ENCODE assay signal across 9 cellular contexts in the genomic region with DNA sequence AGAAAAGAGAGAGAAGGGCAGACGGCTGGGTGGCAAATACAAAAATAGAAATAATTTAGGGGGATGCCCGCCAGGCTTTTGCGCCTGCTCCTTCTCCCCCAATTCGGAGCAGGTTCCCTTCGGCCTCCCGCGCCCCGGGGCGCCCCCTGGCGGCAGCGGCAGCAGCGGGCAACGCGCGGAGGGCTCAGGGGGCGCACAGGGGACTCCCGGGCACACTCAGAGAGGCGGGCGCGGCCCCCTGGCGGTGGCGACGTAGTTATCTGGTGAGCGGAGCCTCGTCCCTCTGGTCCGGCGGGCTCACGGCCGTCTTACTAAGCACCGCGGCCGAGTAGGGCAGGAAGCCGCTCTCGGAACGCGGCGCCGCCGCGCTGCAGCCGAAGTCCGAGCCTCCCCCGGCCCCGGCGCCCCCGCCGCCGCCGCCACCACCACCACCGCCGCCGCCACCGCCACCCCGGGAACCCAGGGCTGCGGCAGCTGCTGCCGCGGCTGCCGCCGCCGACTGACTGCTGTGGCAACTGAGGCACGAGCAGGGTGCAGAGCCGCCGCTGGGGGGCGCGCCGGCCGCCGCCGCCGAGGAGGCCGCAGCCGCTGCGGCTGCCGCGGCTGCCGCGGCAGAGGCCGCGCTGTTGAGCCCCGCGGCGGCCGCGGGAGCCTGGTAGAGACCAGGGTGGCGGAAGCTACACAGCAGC. TPM values are rescaled to one million over a fixed set of nuclear protein-coding genes. Genes with fewer than 3 reads are reported as not detected.
DNase-seq lines count a peak whose midpoint lies in the region; ATAC-seq, FAIRE-seq and TF ChIP-seq lines count a peak whose summit lies in the region.
"Had no signal": no experiment of that assay in that cellular context is flagged by ENCODE, and none has a peak within 500 bp of the region (broad histone marks: within the 10 kb centered on the region; RNA-seq: fewer than 3 reads in every experiment).

No MANE protein-coding gene starts in this region.

- H3K4me3 Mint-ChIP-seq in MCF 10A (ENCODE audit: unreplicated experiment): no peak overlapping the region

- no peaks in the 10 kb centered on the region for H3K4me1 ChIP-seq in HepG2 (ENCODE audit: insufficient read depth, low read length)
- peaks cover 0 to 4% of the 10 kb centered on the region in 2 donors for H3K4me1 ChIP-seq in small intestine (ENCODE audit: control insufficient read depth in 2 of 2, insufficient read depth in 1 of 2, low read depth in 1 of 2, low read length in 1 of 2)

- peak; percentile 54 for TF ChIP-seq CTCF in GM13976 (IDR thresholded peaks at IDR 0.05; ENCODE audit: borderline replicate concordance, control extremely low read depth, extremely low read depth, insufficient read depth, missing control alignments)
- peak; percentile 30 for TF ChIP-seq CTCF in MCF 10A (IDR thresholded peaks at IDR 0.05; ENCODE audit: unreplicated experiment)
- TF ChIP-seq CTCF in HepG2 (CRISPR knock-in tag; IDR thresholded peaks at IDR 0.05): peak; percentile 50

- H3K4me3 ChIP-seq in HepG2 (replicated peaks in 1 of 3; ENCODE audit: insufficient read depth in 1 of 3, low read depth in 2 of 3, low read length in 3 of 3): no peak overlapping the region
- H3K4me3 ChIP-seq in small intestine (ENCODE audit: low read depth in 1 of 2, low read length in 2 of 2): peak overlapping the region in 1 of 2 donors; percentile 40
- H3K4me3 ChIP-seq: lung had no signal

- BruUV-seq in MCF 10A (replicated peaks; lab: Mats Ljungman, UMichigan) (no TSS peak), HepG2 (replicated peaks; lab: Mats Ljungman, UMichigan) (no TSS peak)

- H3K9ac ChIP-seq in HepG2 (ENCODE audit: insufficient read depth, low read depth, low read length): no peak overlapping the region

- no peak overlapping the region for H2AFZ ChIP-seq in HepG2 (ENCODE audit: low read length)

- intact Hi-C loops in MCF 10A (cut with micrococcal nuclease) (loop anchor here (10.0 kb wide), 1 partner anchor 115 kb away; no protein-coding TSS in a partner anchor), HepG2 (cut with micrococcal nuclease; ENCODE audit: unreplicated experiment) (no loop called here)

- TF ChIP-seq POLR2A in HepG2 (IDR thresholded peaks at IDR 0.05; ENCODE audit: insufficient read depth in 1 of 2, low read depth in 2 of 2, low read length in 2 of 2): no peak

- H3K9me3 Mint-ChIP-seq in MCF 10A (ENCODE audit: unreplicated experiment): peaks cover 13% of the 10 kb centered on the region

- ATAC-seq in HepG2: peak; percentile 72

- no peaks in the 10 kb centered on the region for H3K4me1 Mint-ChIP-seq in MCF 10A (ENCODE audit: insufficient read depth, unreplicated experiment)

- CTCF ChIA-PET in MCF 10A (lab: Yijun Ruan, JAX) (interaction anchor here (0.7 to 2.3 kb wide), 8 partner anchors 12 to 1309 kb away, joined by 3 to 11 read pairs (median 3); no protein-coding TSS in a partner anchor), HepG2 (lab: Yijun Ruan, JAX; ENCODE audit: low intra/inter-chr PET ratio, low total read pairs) (interaction anchor here (0.9 kb wide), 1 partner anchor 390 kb away, joined by 5 read pairs; no protein-coding TSS in a partner anchor)

- 77% methylated on average over 69 of the region's 85 CpGs for WGBS in HepG2 (ENCODE audit: low lambda C conversion rate)
- 2 to 3% (median 2%) methylated on average over 43 to 85 of the region's 85 CpGs for WGBS in small intestine, 3 donors

- H3K27ac Mint-ChIP-seq in MCF 10A (ENCODE audit: low read depth, unreplicated experiment): no peak overlapping the region

- DNase-seq in ACHN: peak; percentile 59
- peak; percentile 66 for DNase-seq in GM13976 (ENCODE audit: low spot score)
- peak; percentile 60 for DNase-seq in NCI-H524 treated with DMSO at 0.1 percent for 48 hours (lab: John Stamatoyannopoulos, UW)
- DNase-seq in MCF 10A (ENCODE audit: unreplicated experiment): no peak
- no peak for DNase-seq in HepG2 (ENCODE audit: low spot score)
- DNase-seq in NCI-H2196 (lab: John Stamatoyannopoulos, UW; ENCODE audit: unreplicated experiment): no peak
- DNase-seq in small intestine: no peak
- no peak for DNase-seq in stimulated activated CD4-positive, alpha-beta T cell treated with anti-CD3 and anti-CD28 coated beads, Interleukin-4, amount 100 ng/mL, for 24 hours

- TF ChIP-seq EP300 in HepG2 (IDR thresholded peaks at IDR 0.05; ENCODE audit: low read depth in 2 of 2, low read length in 2 of 2) (no peak), HepG2 (CRISPR knock-in tag; IDR thresholded peaks at IDR 0.05; ENCODE audit: borderline replicate concordance) (no peak)

- H3K27me3 ChIP-seq in HepG2 (ENCODE audit: control insufficient read depth in 1 of 2, insufficient read depth in 2 of 2, low read length in 2 of 2) (peaks cover 0 to 74% of the 10 kb centered on the region in 2 experiments; a peak in 4 of 5 replicates), small intestine (ENCODE audit: control insufficient read depth in 2 of 2, insufficient read depth in 2 of 2, low read length in 2 of 2) (peaks cover 21 to 69% of the 10 kb centered on the region in 2 donors)

- no peaks in the 10 kb centered on the region for H3K9me3 ChIP-seq in HepG2 (ENCODE audit: low read length)
- no peaks in the 10 kb centered on the region for H3K9me3 ChIP-seq in small intestine (ENCODE audit: control insufficient read depth, low read depth)

- in situ Hi-C loops in ACHN (cut with HindIII; ENCODE audit: low pct_ligation_motif_present, low pct_unique_long_range_greater_than_20kb, low sequenced_read_pairs) (no loop called here), GM13976 (cut with MboI; ENCODE audit: low sequenced_read_pairs, unreplicated experiment) (loop anchor here (10.0 to 25.0 kb wide), 2 partner anchors 385 to 718 kb away; no protein-coding TSS in a partner anchor), HepG2 (cut with HindIII; ENCODE audit: extremely low pct_ligation_motif_present, low pct_unique_long_range_greater_than_20kb) (no loop called here)

- H3K27ac ChIP-seq in HepG2 (ENCODE audit: extremely low read length, insufficient read depth, low read length) (no peak overlapping the region), small intestine (ENCODE audit: low read depth in 1 of 2, low read length in 1 of 2) (no peak overlapping the region)

- no peaks in the 10 kb centered on the region for H3K79me2 ChIP-seq in HepG2 (ENCODE audit: insufficient read depth, low read length)

- TF ChIP-seq RAD21 in HepG2 (CRISPR knock-in tag; IDR thresholded peaks at IDR 0.05): peak; percentile 80

- no peak overlapping the region for H3K4me2 ChIP-seq in HepG2 (ENCODE audit: low read depth, low read length)

- peaks cover 64% of the 10 kb centered on the region for H3K27me3 Mint-ChIP-seq in MCF 10A (ENCODE audit: insufficient read depth, unreplicated experiment)

- H3K36me3 ChIP-seq in HepG2 (replicated peaks in 1 of 2; ENCODE audit: control insufficient read depth in 1 of 2, insufficient read depth in 2 of 2, low read length in 2 of 2): no peaks in the 10 kb centered on the region
- no peaks in the 10 kb centered on the region for H3K36me3 ChIP-seq in small intestine (ENCODE audit: control insufficient read depth in 2 of 2, insufficient read depth in 2 of 2, low read length in 2 of 2)

- POLR2A ChIA-PET in MCF 10A (lab: Yijun Ruan, JAX) (no interaction called here), HepG2 (lab: Yijun Ruan, JAX) (no interaction called here)

- FAIRE-seq in HepG2 (lab: Jason Lieb, UNC) (no peak), small intestine (lab: Jason Lieb, UNC) (no peak)

- no peaks in the 10 kb centered on the region for H4K20me1 ChIP-seq in HepG2 (ENCODE audit: insufficient read depth, low read length)

- H3K36me3 Mint-ChIP-seq in MCF 10A (ENCODE audit: insufficient read depth, unreplicated experiment): no peaks in the 10 kb centered on the region

RNA-seq across cellular contexts. Expression of gene EVX2, which starts 3.8 kb away (rescaled TPM):
- total RNA-seq in MCF 10A (2022) (not detected in 2 replicates), HepG2 (2016; rRNA removed; fragmentation: Illumina TruSeq; extraction: Trizol) (not detected in 2 replicates)
- total RNA-seq in HepG2 (2016; cell fraction: cytosol; rRNA removed; fragmentation: Illumina TruSeq; extraction: Trizol; ENCODE audit: low read depth): not detected in 2 replicates
- total RNA-seq in HepG2 (2016; cell fraction: insoluble cytoplasmic fraction; rRNA removed; fragmentation: Illumina TruSeq; extraction: Trizol): not detected in 2 replicates
- not detected in 2 replicates for total RNA-seq in HepG2 (2016; cell fraction: membrane; rRNA removed; fragmentation: Illumina TruSeq; extraction: Trizol)
- not detected in 2 replicates for total RNA-seq in HepG2 (2016; cell fraction: nucleus; rRNA removed; fragmentation: Illumina TruSeq; extraction: Trizol)
- polyA plus RNA-seq in HepG2 (2011; rRNA removed) (not detected in 2 replicates), small intestine (not detected)
- polyA plus RNA-seq in HepG2 (2011; cell fraction: cytosol; rRNA removed): not detected in 2 replicates
- polyA plus RNA-seq in HepG2 (2011; cell fraction: nucleus; rRNA removed): not detected in 2 replicates
- polyA plus RNA-seq in HepG2 (2012): not detected in 2 replicates
- polyA plus RNA-seq in HepG2 (2016; cell fraction: cytosol; fragmentation: Illumina TruSeq; extraction: Trizol; ENCODE audit: low read depth): not detected in 2 replicates
- not detected in 2 replicates for polyA plus RNA-seq in HepG2 (2016; cell fraction: insoluble cytoplasmic fraction; fragmentation: Illumina TruSeq; extraction: Trizol; ENCODE audit: low read depth)
- not detected in 2 replicates for polyA plus RNA-seq in HepG2 (2016; cell fraction: membrane; fragmentation: Illumina TruSeq; extraction: Trizol; ENCODE audit: low read depth)
- polyA plus RNA-seq in HepG2 (2016; cell fraction: nucleus; fragmentation: Illumina TruSeq; extraction: Trizol; ENCODE audit: insufficient read depth, low read depth): not detected in 2 replicates
- polyA minus RNA-seq in HepG2 (2011; rRNA and poly(A)+ RNA removed; ENCODE audit: low replicate concordance): not detected in 2 replicates
- not detected in 2 replicates for polyA minus RNA-seq in HepG2 (2011; cell fraction: cytosol; rRNA and poly(A)+ RNA removed)
- polyA minus RNA-seq in HepG2 (2011; cell fraction: nucleus; rRNA and poly(A)+ RNA removed): not detected in 2 replicates
- total RNA-seq: lung had no signal
- polyA plus RNA-seq: lung had no signal

RNA-seq across cellular contexts. Expression of gene HOXD13, which starts 12.5 kb away (rescaled TPM):
- not detected in 2 replicates for total RNA-seq in MCF 10A (2022)
- not detected in 2 replicates for total RNA-seq in HepG2 (2016; rRNA removed; fragmentation: Illumina TruSeq; extraction: Trizol)
- not detected in 2 replicates for total RNA-seq in HepG2 (2016; cell fraction: cytosol; rRNA removed; fragmentation: Illumina TruSeq; extraction: Trizol; ENCODE audit: low read depth)
- not detected in 2 replicates for total RNA-seq in HepG2 (2016; cell fraction: insoluble cytoplasmic fraction; rRNA removed; fragmentation: Illumina TruSeq; extraction: Trizol)
- not detected in 2 replicates for total RNA-seq in HepG2 (2016; cell fraction: membrane; rRNA removed; fragmentation: Illumina TruSeq; extraction: Trizol)
- total RNA-seq in HepG2 (2016; cell fraction: nucleus; rRNA removed; fragmentation: Illumina TruSeq; extraction: Trizol): not detected in 2 replicates
- not detected in 2 replicates for polyA plus RNA-seq in HepG2 (2011; rRNA removed)
- polyA plus RNA-seq in HepG2 (2011; cell fraction: cytosol; rRNA removed): not detected in 2 replicates
- polyA plus RNA-seq in HepG2 (2011; cell fraction: nucleus; rRNA removed): not detected in 2 replicates
- polyA plus RNA-seq in HepG2 (2012): not detected in 2 replicates
- polyA plus RNA-seq in HepG2 (2016; cell fraction: cytosol; fragmentation: Illumina TruSeq; extraction: Trizol; ENCODE audit: low read depth): not detected in 2 replicates
- polyA plus RNA-seq in HepG2 (2016; cell fraction: insoluble cytoplasmic fraction; fragmentation: Illumina TruSeq; extraction: Trizol; ENCODE audit: low read depth): not detected in 2 replicates
- not detected in 2 replicates for polyA plus RNA-seq in HepG2 (2016; cell fraction: membrane; fragmentation: Illumina TruSeq; extraction: Trizol; ENCODE audit: low read depth)
- polyA plus RNA-seq in HepG2 (2016; cell fraction: nucleus; fragmentation: Illumina TruSeq; extraction: Trizol; ENCODE audit: insufficient read depth, low read depth): not detected in 2 replicates
- not detected in 2 replicates for polyA minus RNA-seq in HepG2 (2011; rRNA and poly(A)+ RNA removed; ENCODE audit: low replicate concordance)
- not detected in 2 replicates for polyA minus RNA-seq in HepG2 (2011; cell fraction: cytosol; rRNA and poly(A)+ RNA removed)
- polyA minus RNA-seq in HepG2 (2011; cell fraction: nucleus; rRNA and poly(A)+ RNA removed): not detected in 2 replicates
- polyA plus RNA-seq in small intestine: not detected
- total RNA-seq: lung had no signal
- polyA plus RNA-seq: lung had no signal

RNA-seq across cellular contexts. Expression of gene HOXD12, which starts 19.6 kb away (rescaled TPM):
- total RNA-seq in MCF 10A (2022) (not detected in 2 replicates), HepG2 (2016; rRNA removed; fragmentation: Illumina TruSeq; extraction: Trizol) (not detected in 2 replicates)
- not detected in 2 replicates for total RNA-seq in HepG2 (2016; cell fraction: cytosol; rRNA removed; fragmentation: Illumina TruSeq; extraction: Trizol; ENCODE audit: low read depth)
- not detected in 2 replicates for total RNA-seq in HepG2 (2016; cell fraction: insoluble cytoplasmic fraction; rRNA removed; fragmentation: Illumina TruSeq; extraction: Trizol)
- not detected in 2 replicates for total RNA-seq in HepG2 (2016; cell fraction: membrane; rRNA removed; fragmentation: Illumina TruSeq; extraction: Trizol)
- total RNA-seq in HepG2 (2016; cell fraction: nucleus; rRNA removed; fragmentation: Illumina TruSeq; extraction: Trizol): not detected in 2 replicates
- polyA plus RNA-seq in HepG2 (2011; rRNA removed) (not detected in 2 replicates), small intestine (not detected)
- not detected in 2 replicates for polyA plus RNA-seq in HepG2 (2011; cell fraction: cytosol; rRNA removed)
- not detected in 2 replicates for polyA plus RNA-seq in HepG2 (2011; cell fraction: nucleus; rRNA removed)
- polyA plus RNA-seq in HepG2 (2012): not detected in 2 replicates
- not detected in 2 replicates for polyA plus RNA-seq in HepG2 (2016; cell fraction: cytosol; fragmentation: Illumina TruSeq; extraction: Trizol; ENCODE audit: low read depth)
- polyA plus RNA-seq in HepG2 (2016; cell fraction: insoluble cytoplasmic fraction; fragmentation: Illumina TruSeq; extraction: Trizol; ENCODE audit: low read depth): not detected in 2 replicates
- polyA plus RNA-seq in HepG2 (2016; cell fraction: membrane; fragmentation: Illumina TruSeq; extraction: Trizol; ENCODE audit: low read depth): not detected in 2 replicates
- not detected in 2 replicates for polyA plus RNA-seq in HepG2 (2016; cell fraction: nucleus; fragmentation: Illumina TruSeq; extraction: Trizol; ENCODE audit: insufficient read depth, low read depth)
- polyA minus RNA-seq in HepG2 (2011; rRNA and poly(A)+ RNA removed; ENCODE audit: low replicate concordance): not detected in 2 replicates
- polyA minus RNA-seq in HepG2 (2011; cell fraction: cytosol; rRNA and poly(A)+ RNA removed): not detected in 2 replicates
- polyA minus RNA-seq in HepG2 (2011; cell fraction: nucleus; rRNA and poly(A)+ RNA removed): not detected in 2 replicates
- total RNA-seq: lung had no signal
- polyA plus RNA-seq: lung had no signal

RNA-seq across cellular contexts. Expression of gene HOXD11, which starts 27.1 kb away (rescaled TPM):
- not detected in 2 replicates for total RNA-seq in MCF 10A (2022)
- not detected in 2 replicates for total RNA-seq in HepG2 (2016; rRNA removed; fragmentation: Illumina TruSeq; extraction: Trizol)
- not detected in 2 replicates for total RNA-seq in HepG2 (2016; cell fraction: cytosol; rRNA removed; fragmentation: Illumina TruSeq; extraction: Trizol; ENCODE audit: low read depth)
- not detected in 2 replicates for total RNA-seq in HepG2 (2016; cell fraction: insoluble cytoplasmic fraction; rRNA removed; fragmentation: Illumina TruSeq; extraction: Trizol)
- total RNA-seq in HepG2 (2016; cell fraction: membrane; rRNA removed; fragmentation: Illumina TruSeq; extraction: Trizol): not detected in 2 replicates
- not detected in 2 replicates for total RNA-seq in HepG2 (2016; cell fraction: nucleus; rRNA removed; fragmentation: Illumina TruSeq; extraction: Trizol)
- polyA plus RNA-seq in HepG2 (2011; rRNA removed): not detected in 2 replicates
- polyA plus RNA-seq in HepG2 (2011; cell fraction: cytosol; rRNA removed): not detected in 2 replicates
- polyA plus RNA-seq in HepG2 (2011; cell fraction: nucleus; rRNA removed): not detected in 2 replicates
- polyA plus RNA-seq in HepG2 (2012): not detected in 2 replicates
- polyA plus RNA-seq in HepG2 (2016; cell fraction: cytosol; fragmentation: Illumina TruSeq; extraction: Trizol; ENCODE audit: low read depth): not detected in 2 replicates
- not detected in 2 replicates for polyA plus RNA-seq in HepG2 (2016; cell fraction: insoluble cytoplasmic fraction; fragmentation: Illumina TruSeq; extraction: Trizol; ENCODE audit: low read depth)
- polyA plus RNA-seq in HepG2 (2016; cell fraction: membrane; fragmentation: Illumina TruSeq; extraction: Trizol; ENCODE audit: low read depth): not detected in 2 replicates
- polyA plus RNA-seq in HepG2 (2016; cell fraction: nucleus; fragmentation: Illumina TruSeq; extraction: Trizol; ENCODE audit: insufficient read depth, low read depth): not detected in 2 replicates
- polyA minus RNA-seq in HepG2 (2011; rRNA and poly(A)+ RNA removed; ENCODE audit: low replicate concordance): 0.72 TPM in 1 of 2 replicates, not detected in the other
- not detected in 2 replicates for polyA minus RNA-seq in HepG2 (2011; cell fraction: cytosol; rRNA and poly(A)+ RNA removed)
- polyA minus RNA-seq in HepG2 (2011; cell fraction: nucleus; rRNA and poly(A)+ RNA removed): not detected in 2 replicates
- not detected for polyA plus RNA-seq in small intestine
- total RNA-seq: lung had no signal
- polyA plus RNA-seq: lung had no signal

RNA-seq across cellular contexts. Expression of gene HOXD10, which starts 36.6 kb away (rescaled TPM):
- total RNA-seq in MCF 10A (2022) (not detected in 2 replicates), HepG2 (2016; rRNA removed; fragmentation: Illumina TruSeq; extraction: Trizol) (not detected in 2 replicates)
- not detected in 2 replicates for total RNA-seq in HepG2 (2016; cell fraction: cytosol; rRNA removed; fragmentation: Illumina TruSeq; extraction: Trizol; ENCODE audit: low read depth)
- not detected in 2 replicates for total RNA-seq in HepG2 (2016; cell fraction: insoluble cytoplasmic fraction; rRNA removed; fragmentation: Illumina TruSeq; extraction: Trizol)
- total RNA-seq in HepG2 (2016; cell fraction: membrane; rRNA removed; fragmentation: Illumina TruSeq; extraction: Trizol): not detected in 2 replicates
- not detected in 2 replicates for total RNA-seq in HepG2 (2016; cell fraction: nucleus; rRNA removed; fragmentation: Illumina TruSeq; extraction: Trizol)
- polyA plus RNA-seq in HepG2 (2011; rRNA removed) (not detected in 2 replicates), small intestine (under 1 TPM in 1 of 3 donors, not detected in 2; 0.09 TPM)
- not detected in 2 replicates for polyA plus RNA-seq in HepG2 (2011; cell fraction: cytosol; rRNA removed)
- not detected in 2 replicates for polyA plus RNA-seq in HepG2 (2011; cell fraction: nucleus; rRNA removed)
- polyA plus RNA-seq in HepG2 (2012): not detected in 2 replicates
- not detected in 2 replicates for polyA plus RNA-seq in HepG2 (2016; cell fraction: cytosol; fragmentation: Illumina TruSeq; extraction: Trizol; ENCODE audit: low read depth)
- polyA plus RNA-seq in HepG2 (2016; cell fraction: insoluble cytoplasmic fraction; fragmentation: Illumina TruSeq; extraction: Trizol; ENCODE audit: low read depth): not detected in 2 replicates
- not detected in 2 replicates for polyA plus RNA-seq in HepG2 (2016; cell fraction: membrane; fragmentation: Illumina TruSeq; extraction: Trizol; ENCODE audit: low read depth)
- polyA plus RNA-seq in HepG2 (2016; cell fraction: nucleus; fragmentation: Illumina TruSeq; extraction: Trizol; ENCODE audit: insufficient read depth, low read depth): not detected in 2 replicates
- not detected in 2 replicates for polyA minus RNA-seq in HepG2 (2011; rRNA and poly(A)+ RNA removed; ENCODE audit: low replicate concordance)
- not detected in 2 replicates for polyA minus RNA-seq in HepG2 (2011; cell fraction: cytosol; rRNA and poly(A)+ RNA removed)
- not detected in 2 replicates for polyA minus RNA-seq in HepG2 (2011; cell fraction: nucleus; rRNA and poly(A)+ RNA removed)

Comparison
In these comparisons a context has a peak if more than half of its experiments do, and no peak if none do; other contexts are left out.
1. DNase-seq: peak in ACHN (single experiment), GM13976 (single experiment) and NCI-H524 treated with DMSO at 0.1 percent for 48 hours (single experiment); none in MCF 10A (single experiment), HepG2 (single experiment), NCI-H2196 (single experiment), small intestine (single experiment) and stimulated activated CD4-positive, alpha-beta T cell treated with anti-CD3 and anti-CD28 coated beads, Interleukin-4, amount 100 ng/mL, for 24 hours (single experiment).
2. Peak in every context shown above with its lines, with median percentiles within 50 percentile points of each other: CTCF ChIP-seq.